Comparison of ENCODE assay signal across 28 cellular contexts in genomic region chr14:72578514-72578913, GRCh38.
"Had no signal": no experiment of that assay in that cellular context is flagged by ENCODE, and none has a peak within 500 bp of the region (broad histone marks: within the 10 kb centered on the region; RNA-seq: fewer than 3 reads in every experiment).

No MANE protein-coding gene starts in this region.

- H3K9me3 Mint-ChIP-seq: immature natural killer cell; nephron; neural crest cell; stimulated activated naive B cell treated with anti-CD40 and anti-IgM and Interleukin-4, amounts not matched to agents 10 μg/mL and 1 μg/mL and 100 μg/mL, for 72 hours had no signal

- H3K27ac ChIP-seq: left lung, lower lobe of right lung, pancreas, right atrium auricular region, right lobe of liver, skin epidermis, stomach, testis, thyroid gland, transverse colon, upper lobe of left lung had no signal

- H3K9me3 ChIP-seq: left lung, lower lobe of right lung, pancreas, right atrium auricular region, right lobe of liver, stomach, testis, thyroid gland, transverse colon, upper lobe of left lung had no signal

- ATAC-seq: left colon; left lung; lower lobe of right lung; naive thymus-derived CD8-positive, alpha-beta T cell; pancreas; stimulated activated naive B cell treated with anti-CD40 and anti-IgM and Interleukin-4, amounts not matched to agents 10 μg/mL and 1 μg/mL and 100 μg/mL, for 72 hours; stimulated activated naive CD8-positive, alpha-beta T cell treated with anti-CD3 and anti-CD28 coated beads, Interleukin-15, Interleukin-2, amounts not matched to agents 100 U/mL and 50 U/mL, for 24 hours had no signal

- H3K36me3 Mint-ChIP-seq: immature natural killer cell; naive thymus-derived CD8-positive, alpha-beta T cell; stimulated activated naive B cell treated with anti-CD40 and anti-IgM and Interleukin-4, amounts not matched to agents 10 μg/mL and 1 μg/mL and 100 μg/mL, for 72 hours had no signal

- H3K36me3 ChIP-seq: left lung, lower lobe of right lung, pancreas, right atrium auricular region, right lobe of liver, stomach, thyroid gland, transverse colon, upper lobe of left lung had no signal

- H3K27ac Mint-ChIP-seq: immature natural killer cell; naive thymus-derived CD8-positive, alpha-beta T cell; nephron; progenitor cell of endocrine pancreas; stimulated activated naive B cell treated with anti-CD40 and anti-IgM and Interleukin-4, amounts not matched to agents 10 μg/mL and 1 μg/mL and 100 μg/mL, for 72 hours had no signal

- H3K4me3 Mint-ChIP-seq: immature natural killer cell; naive thymus-derived CD8-positive, alpha-beta T cell; nephron; neural crest cell; stimulated activated naive B cell treated with anti-CD40 and anti-IgM and Interleukin-4, amounts not matched to agents 10 μg/mL and 1 μg/mL and 100 μg/mL, for 72 hours had no signal

- H3K4me1 Mint-ChIP-seq: immature natural killer cell, neural crest cell had no signal

- H3K27me3 ChIP-seq: left lung, pancreas, right atrium auricular region, right lobe of liver, testis, thyroid gland, transverse colon, upper lobe of left lung had no signal

- H3K4me1 ChIP-seq: left lung, lower lobe of right lung, thyroid gland, transverse colon, upper lobe of left lung had no signal

- DNase-seq: hypothalamus; immature natural killer cell; kidney; left colon; left lung; lower lobe of right lung; mammary epithelial cell; mesenchymal stem cell; naive thymus-derived CD8-positive, alpha-beta T cell; nucleus accumbens; pancreas; right lobe of liver; stimulated activated CD4-positive, alpha-beta T cell treated with anti-CD3 and anti-CD28 coated beads, Interleukin-12 subunit alpha, Interleukin-12 subunit beta, amount 100 ng/mL, for 4 hours; stimulated activated CD4-positive, alpha-beta T cell treated with anti-CD3 and anti-CD28 coated beads, Interleukin-15, amount 100 ng/mL, for 24 hours; stimulated activated CD4-positive, alpha-beta T cell treated with anti-CD3 and anti-CD28 coated beads, Interleukin-2, amount 100 ng/mL, for 24 hours; stimulated activated CD4-positive, alpha-beta T cell treated with anti-CD3 and anti-CD28 coated beads, Interleukin-4, amount 100 ng/mL, for 1 hour; stimulated activated naive B cell treated with anti-CD40 and anti-IgM and Interleukin-4, amounts not matched to agents 10 μg/mL and 1 μg/mL and 100 μg/mL, for 72 hours; stimulated activated naive CD8-positive, alpha-beta T cell treated with anti-CD3 and anti-CD28 coated beads, Interleukin-15, Interleukin-2, amounts not matched to agents 100 U/mL and 50 U/mL, for 24 hours; stomach; testis; thyroid gland; transverse colon; upper lobe of left lung had no signal

- H3K4me3 ChIP-seq: left lung, lower lobe of right lung, pancreas, right atrium auricular region, right lobe of liver, skin epidermis, stomach, testis, thyroid gland, transverse colon, upper lobe of left lung had no signal
